In genomic region chr16:76653390-76654026, GRCh38 we compare ENCODE assay signal across 8 cellular contexts.
DNase-seq lines count a peak whose midpoint lies in the region; ATAC-seq, FAIRE-seq and TF ChIP-seq lines count a peak whose summit lies in the region.

No MANE protein-coding gene starts in this region.

- H3K4me1 ChIP-seq in small intestine (ENCODE audit: control insufficient read depth in 2 of 2, insufficient read depth in 1 of 2, low read depth in 1 of 2, low read length in 1 of 2) (no peaks in the 10 kb centered on the region), Peyer's patch (no peaks in the 10 kb centered on the region)

- H3K27ac ChIP-seq in small intestine (ENCODE audit: low read depth in 1 of 2, low read length in 1 of 2) (no peak overlapping the region), Peyer's patch (no peak overlapping the region)

- ATAC-seq in GM21390 (IDR thresholded peaks at IDR 0.05; ENCODE audit: unreplicated experiment) (peak; percentile 81), GM18870 (IDR thresholded peaks at IDR 0.05; ENCODE audit: unreplicated experiment) (no peak)

- DNase-seq in D721Med (ENCODE audit: insufficient read length, low spot score) (no peak), LNCaP clone FGC (ENCODE audit: low read depth) (peak; percentile 45), RKO (ENCODE audit: low spot score) (peak; percentile 72), foreskin fibroblast (peak in 1 of 2 donors; percentile 4), small intestine (peak; percentile 38), Peyer's patch (no peak)

- no peak for TF ChIP-seq POLR2A in Peyer's patch (IDR thresholded peaks at IDR 0.05)

- no peak overlapping the region for H3K4me3 ChIP-seq in LNCaP clone FGC (ENCODE audit: low read depth, low read length)
- no peak overlapping the region for H3K4me3 ChIP-seq in foreskin fibroblast (ENCODE audit: low read depth in 1 of 2, low read length in 2 of 2)
- no peak overlapping the region for H3K4me3 ChIP-seq in small intestine (ENCODE audit: low read depth in 1 of 2, low read length in 2 of 2)
- no peak overlapping the region for H3K4me3 ChIP-seq in Peyer's patch

- 1 to 4% (median 1%) methylated on average over 3 of the region's 3 CpGs for WGBS in small intestine, 3 donors

- TF ChIP-seq CTCF in D721Med (IDR thresholded peaks at IDR 0.05; ENCODE audit: insufficient read depth, missing control alignments) (peak; percentile 92), LNCaP clone FGC (IDR thresholded peaks at IDR 0.05; ENCODE audit: control insufficient read depth, extremely low read depth, insufficient read depth) (peak; percentile 87), foreskin fibroblast (IDR thresholded peaks at IDR 0.05; ENCODE audit: low read depth, low read length) (peak; percentile 27), Peyer's patch (IDR thresholded peaks at IDR 0.05) (peak in 3 of 6 experiments; percentile 27 to 43 (median 41))

- no peaks in the 10 kb centered on the region for H3K36me3 ChIP-seq in small intestine (ENCODE audit: control insufficient read depth in 2 of 2, insufficient read depth in 2 of 2, low read length in 2 of 2)
- H3K36me3 ChIP-seq in Peyer's patch: no peaks in the 10 kb centered on the region

- H3K9me3 ChIP-seq in small intestine (ENCODE audit: control insufficient read depth, low read depth) (no peaks in the 10 kb centered on the region), Peyer's patch (no peaks in the 10 kb centered on the region)

- H3K27me3 ChIP-seq in small intestine (ENCODE audit: control insufficient read depth in 2 of 2, insufficient read depth in 2 of 2, low read length in 2 of 2) (no peaks in the 10 kb centered on the region), Peyer's patch (no peaks in the 10 kb centered on the region)

- FAIRE-seq in D721Med (lab: Jason Lieb, UNC) (no peak), small intestine (lab: Jason Lieb, UNC) (no peak)

Comparison
In these comparisons a context has a peak if more than half of its experiments do, and no peak if none do; other contexts are left out.
1. DNase-seq: peak in LNCaP clone FGC (single experiment), RKO (single experiment) and small intestine (single experiment); none in D721Med (single experiment) and Peyer's patch (0 of 3).